8 cellular contexts compared by ENCODE assay signal in genomic region chr3:49022751-49023171, GRCh38. TPM values are rescaled to one million over a fixed set of nuclear protein-coding genes. Genes with fewer than 3 reads are reported as not detected.
DNase-seq lines count a peak whose midpoint lies in the region; ATAC-seq lines count a peak whose summit lies in the region.

No MANE protein-coding gene starts in this region.

- peaks cover 59% of the 10 kb centered on the region for H3K4me1 Mint-ChIP-seq in activated naive CD4-positive, alpha-beta T cell treated with anti-CD3 and anti-CD28 coated beads, Interleukin-2, amount 10 ng/mL, durations not matched to agents 7 days and 5 days
- H3K4me1 Mint-ChIP-seq in activated CD4-positive, alpha-beta memory T cell treated with anti-CD3 and anti-CD28 coated beads for 36 hours (ENCODE audit: low read depth) = peaks cover 57% of the 10 kb centered on the region

- H3K27ac Mint-ChIP-seq in activated naive CD4-positive, alpha-beta T cell treated with anti-CD3 and anti-CD28 coated beads, Interleukin-2, amount 10 ng/mL, durations not matched to agents 7 days and 5 days = peak overlapping the region; percentile 99
- peak overlapping the region; percentile 98 for H3K27ac Mint-ChIP-seq in activated CD4-positive, alpha-beta memory T cell treated with anti-CD3 and anti-CD28 coated beads for 36 hours

- peaks cover 46% of the 10 kb centered on the region for H3K36me3 ChIP-seq in iPS-18a (ENCODE audit: control insufficient read depth, low read depth, low read length)
- H3K36me3 ChIP-seq in stomach smooth muscle (ENCODE audit: control insufficient read depth in 2 of 2, insufficient read depth in 2 of 2, low read length in 2 of 2) = peaks cover 27 to 33% of the 10 kb centered on the region in 2 donors

- H3K27me3 Mint-ChIP-seq in activated naive CD4-positive, alpha-beta T cell treated with anti-CD3 and anti-CD28 coated beads, Interleukin-2, amount 10 ng/mL, durations not matched to agents 7 days and 5 days = no peaks in the 10 kb centered on the region
- H3K27me3 Mint-ChIP-seq in activated CD4-positive, alpha-beta memory T cell treated with anti-CD3 and anti-CD28 coated beads for 36 hours = no peaks in the 10 kb centered on the region

- H3K4me1 ChIP-seq in iPS-18a (ENCODE audit: control insufficient read depth, low read depth, low read length) (peaks cover 6% of the 10 kb centered on the region), stomach smooth muscle (ENCODE audit: control insufficient read depth, insufficient read depth, low read length) (peaks cover 40% of the 10 kb centered on the region)

- CTCF ChIA-PET in activated naive CD4-positive, alpha-beta T cell treated with anti-CD3 and anti-CD28 coated beads, Interleukin-2, amount 10 ng/mL, durations not matched to agents 7 days and 5 days (lab: Charles Lee) = interaction anchor here (1.3 to 9.0 kb wide), 3 partner anchors 16 to 98 kb away, joined by 3 to 62 read pairs (median 29); partner anchors contain the start of genes USP19 and WDR6
- CTCF ChIA-PET in activated CD4-positive, alpha-beta memory T cell treated with anti-CD3 and anti-CD28 coated beads for 36 hours (lab: Charles Lee) = interaction anchor here (1.2 to 6.3 kb wide), 8 partner anchors 8 to 426 kb away, joined by 3 to 88 read pairs (median 17); partner anchors contain the start of genes P4HTM, QRICH1 and WDR6

- no peaks in the 10 kb centered on the region for H3K9me3 Mint-ChIP-seq in activated naive CD4-positive, alpha-beta T cell treated with anti-CD3 and anti-CD28 coated beads, Interleukin-2, amount 10 ng/mL, durations not matched to agents 7 days and 5 days
- H3K9me3 Mint-ChIP-seq in activated CD4-positive, alpha-beta memory T cell treated with anti-CD3 and anti-CD28 coated beads for 36 hours = no peaks in the 10 kb centered on the region

- H3K9ac ChIP-seq in iPS-18a (ENCODE audit: low read length) (peak overlapping the region; percentile 89), stomach smooth muscle (ENCODE audit: low read length in 2 of 2) (peak overlapping the region; percentile 76 to 95)

- H3K27ac ChIP-seq in iPS-18a (ENCODE audit: low read length) (peak overlapping the region; percentile 32), stomach smooth muscle (ENCODE audit: low read length) (peak overlapping the region; percentile 98)

- H3K4me3 ChIP-seq in iPS-18a (ENCODE audit: low read length) = peak overlapping the region; percentile 67
- H3K4me3 ChIP-seq in stomach smooth muscle (ENCODE audit: low read length in 2 of 2) = peak overlapping the region; percentile 71 to 95

- no peak for ATAC-seq in HG03469 (IDR thresholded peaks at IDR 0.05; ENCODE audit: unreplicated experiment)
- ATAC-seq in GM19397 (IDR thresholded peaks at IDR 0.05; ENCODE audit: unreplicated experiment) = no peak
- no peak for ATAC-seq in GM21381 (IDR thresholded peaks at IDR 0.05; ENCODE audit: unreplicated experiment)

- intact Hi-C loops in activated CD4-positive, alpha-beta memory T cell treated with anti-CD3 and anti-CD28 coated beads for 36 hours (cut with micrococcal nuclease) = loop anchor here (5.0 to 10.0 kb wide), 4 partner anchors 305 to 422 kb away; partner anchors contain the start of genes IP6K2, RHOA, TCTA and USP4

- H3K9me3 ChIP-seq in iPS-18a (ENCODE audit: control insufficient read depth, low read depth, low read length) (no peaks in the 10 kb centered on the region), stomach smooth muscle (ENCODE audit: control insufficient read depth in 2 of 2, low read length in 2 of 2) (no peaks in the 10 kb centered on the region)

- DNase-seq in activated naive CD4-positive, alpha-beta T cell treated with anti-CD3 and anti-CD28 coated beads, Interleukin-2, amount 10 ng/mL, durations not matched to agents 7 days and 5 days = no peak
- DNase-seq in activated naive CD4-positive, alpha-beta T cell treated with Interleukin-2 at 50 U/mL for 16 hours = no peak
- DNase-seq in activated CD4-positive, alpha-beta memory T cell treated with anti-CD3 and anti-CD28 coated beads for 36 hours = peak; percentile 31

- POLR2A ChIA-PET in activated CD4-positive, alpha-beta memory T cell treated with anti-CD3 and anti-CD28 coated beads for 36 hours (lab: Charles Lee) = interaction anchor here (1.0 to 9.7 kb wide), 9 partner anchors 8 to 550 kb away, joined by 3 to 135 read pairs (median 10); partner anchors contain the start of genes ARIH2, P4HTM, QRICH1 and USP4

- H3K27me3 ChIP-seq in iPS-18a (ENCODE audit: control insufficient read depth, insufficient read depth, low read length) (no peaks in the 10 kb centered on the region), stomach smooth muscle (ENCODE audit: control insufficient read depth in 1 of 2, insufficient read depth in 2 of 2, low read length in 2 of 2) (no peaks in the 10 kb centered on the region)

- peaks cover 50% of the 10 kb centered on the region for H3K36me3 Mint-ChIP-seq in activated naive CD4-positive, alpha-beta T cell treated with anti-CD3 and anti-CD28 coated beads, Interleukin-2, amount 10 ng/mL, durations not matched to agents 7 days and 5 days
- peaks cover 51% of the 10 kb centered on the region for H3K36me3 Mint-ChIP-seq in activated CD4-positive, alpha-beta memory T cell treated with anti-CD3 and anti-CD28 coated beads for 36 hours

- peak overlapping the region; percentile 90 for H3K4me3 Mint-ChIP-seq in activated naive CD4-positive, alpha-beta T cell treated with anti-CD3 and anti-CD28 coated beads, Interleukin-2, amount 10 ng/mL, durations not matched to agents 7 days and 5 days
- peak overlapping the region; percentile 97 for H3K4me3 Mint-ChIP-seq in activated CD4-positive, alpha-beta memory T cell treated with anti-CD3 and anti-CD28 coated beads for 36 hours

RNA-seq across cellular contexts. Expression of gene NDUFAF3, which starts 0.8 kb away (rescaled TPM):
- total RNA-seq in activated CD4-positive, alpha-beta memory T cell treated with anti-CD3 and anti-CD28 coated beads for 36 hours = 100 to 1,000 TPM; 101 to 106 TPM

RNA-seq across cellular contexts. Expression of gene DALRD3, which starts 4.4 kb away (rescaled TPM):
- 10 to 100 TPM; 26.2 to 26.5 TPM for total RNA-seq in activated CD4-positive, alpha-beta memory T cell treated with anti-CD3 and anti-CD28 coated beads for 36 hours

RNA-seq across cellular contexts. Expression of gene IMPDH2, which starts 6.4 kb away (rescaled TPM):
- total RNA-seq in activated CD4-positive, alpha-beta memory T cell treated with anti-CD3 and anti-CD28 coated beads for 36 hours = 100 to 1,000 TPM; 430 to 454 TPM

RNA-seq across cellular contexts. Expression of gene WDR6, which starts 15.6 kb away (rescaled TPM):
- 100 to 1,000 TPM; 139 to 144 TPM for total RNA-seq in activated CD4-positive, alpha-beta memory T cell treated with anti-CD3 and anti-CD28 coated beads for 36 hours

RNA-seq across cellular contexts. Expression of gene P4HTM, which starts 32.7 kb away (rescaled TPM):
- 10 to 100 TPM; 32.7 to 32.8 TPM for total RNA-seq in activated CD4-positive, alpha-beta memory T cell treated with anti-CD3 and anti-CD28 coated beads for 36 hours
